10 cellular contexts compared by ENCODE assay signal in genomic region chr10:72702868-72703581, GRCh38.
DNase-seq lines count a peak whose midpoint lies in the region; ATAC-seq and TF ChIP-seq lines count a peak whose summit lies in the region.
"Had no signal": no experiment of that assay in that cellular context is flagged by ENCODE, and none has a peak within 500 bp of the region (broad histone marks: within the 10 kb centered on the region; RNA-seq: fewer than 3 reads in every experiment).

No MANE protein-coding gene starts in this region.

- H3K4me3 ChIP-seq in GM06990 (replicated peaks; ENCODE audit: low read depth, low read length), result no peak overlapping the region

- H3K27me3 ChIP-seq in GM06990 (replicated peaks; ENCODE audit: control insufficient read depth, insufficient read depth, low read length), result no peaks in the 10 kb centered on the region

- H3K36me3 ChIP-seq in GM06990 (ENCODE audit: control insufficient read depth, insufficient read depth, low read length), result no peaks in the 10 kb centered on the region

- no peak for TF ChIP-seq CTCF in GM06990 (IDR thresholded peaks at IDR 0.05; ENCODE audit: insufficient read depth, low read length, poor library complexity, severe bottlenecking)

- ATAC-seq in GM21576 (IDR thresholded peaks at IDR 0.05; ENCODE audit: unreplicated experiment), result peak; percentile 58
- ATAC-seq in GM18858 (IDR thresholded peaks at IDR 0.05; ENCODE audit: unreplicated experiment), result no peak
- ATAC-seq in GM21367 (IDR thresholded peaks at IDR 0.05; ENCODE audit: unreplicated experiment), result no peak

- DNase-seq in GM06990 (ENCODE audit: extremely low read depth, insufficient read length) (peak; percentile 32), NCI-H226 (peak; percentile 44), kidney tubule cell (ENCODE audit: low spot score) (peak; percentile 54), NOMO-1 (lab: John Stamatoyannopoulos, UW; ENCODE audit: unreplicated experiment in 2 of 2) (no peak), hypothalamus (lab: John Stamatoyannopoulos, UW) (no peak)
- DNase-seq: activated CD8-positive, alpha-beta memory T cell treated with anti-CD3 and anti-CD28 coated beads, Interleukin-2, amount 50 U/mL, for 48 hours; nucleus accumbens had no signal

Comparison
In these comparisons a context has a peak if more than half of its experiments do, and no peak if none do; other contexts are left out.
1. DNase-seq: peak in GM06990 (single experiment), NCI-H226 (single experiment) and kidney tubule cell (single experiment); none in NOMO-1 (0 of 2) and hypothalamus (0 of 51).